16 cellular contexts compared by ENCODE assay signal in the genomic region with DNA sequence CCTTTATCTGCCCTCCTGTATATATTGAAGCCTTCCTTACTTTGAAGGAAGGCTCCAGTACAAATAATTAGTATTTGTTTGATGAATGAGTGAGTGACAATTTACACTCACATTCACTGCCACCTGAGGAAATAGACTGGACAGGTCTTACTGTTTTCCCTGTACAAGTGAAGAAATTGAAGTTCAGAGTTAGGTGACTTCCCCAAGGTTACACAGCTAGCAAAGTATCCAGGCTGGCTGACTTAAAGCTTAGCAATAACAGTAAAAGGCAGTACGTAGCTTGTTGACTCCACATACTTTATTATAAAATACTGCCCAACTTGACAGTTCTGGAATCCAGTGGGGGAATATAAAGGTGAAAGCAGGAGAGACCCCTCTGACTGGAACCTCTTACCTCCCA. TPM values are rescaled to one million over a fixed set of nuclear protein-coding genes. Genes with fewer than 3 reads are reported as not detected.
DNase-seq lines count a peak whose midpoint lies in the region; ATAC-seq and TF ChIP-seq lines count a peak whose summit lies in the region.
"Had no signal": no experiment of that assay in that cellular context is flagged by ENCODE, and none has a peak within 500 bp of the region (broad histone marks: within the 10 kb centered on the region; RNA-seq: fewer than 3 reads in every experiment).

No MANE protein-coding gene starts in this region.

- no peaks in the 10 kb centered on the region for H3K27me3 ChIP-seq in brain microvascular endothelial cell (replicated peaks)
- H3K27me3 ChIP-seq in liver (ENCODE audit: control insufficient read depth in 4 of 4, insufficient read depth in 4 of 4, low read length in 3 of 4): no peaks in the 10 kb centered on the region
- peaks cover 0 to 28% (median 7%) of the 10 kb centered on the region in 3 donors for H3K27me3 ChIP-seq in stomach
- H3K27me3 ChIP-seq in H7 (ENCODE audit: control insufficient read depth, insufficient read depth, low read length): no peaks in the 10 kb centered on the region

- H3K9me3 ChIP-seq in liver (ENCODE audit: control insufficient read depth in 4 of 4, low read length in 3 of 4) (no peaks in the 10 kb centered on the region), stomach (no peaks in the 10 kb centered on the region)
- H3K9me3 ChIP-seq: esophagus muscularis mucosa had no signal

- POLR2A ChIA-PET in activated CD4-positive, alpha-beta memory T cell treated with anti-CD3 and anti-CD28 coated beads for 36 hours (lab: Charles Lee): no interaction called here

- H3K4me3 ChIP-seq in brain microvascular endothelial cell (ENCODE audit: low read depth, low read length) (no peak overlapping the region), liver (ENCODE audit: low read depth in 1 of 3, low read length in 3 of 3) (peak overlapping the region in 2 of 3 donors; percentile 11 to 21), stomach (no peak overlapping the region), H7 (ENCODE audit: insufficient read depth, low read depth, low read length) (no peak overlapping the region)
- H3K4me3 ChIP-seq: esophagus muscularis mucosa had no signal

- H3K27me3 Mint-ChIP-seq in HFFc6 (ENCODE audit: insufficient read depth): peaks cover 3% of the 10 kb centered on the region
- no peaks in the 10 kb centered on the region for H3K27me3 Mint-ChIP-seq in activated CD4-positive, alpha-beta memory T cell treated with anti-CD3 and anti-CD28 coated beads for 36 hours
- H3K27me3 Mint-ChIP-seq: activated naive CD8-positive, alpha-beta T cell treated with anti-CD3 and anti-CD28 coated beads for 36 hours had no signal

- peaks cover 40% of the 10 kb centered on the region for H3K36me3 Mint-ChIP-seq in HFFc6 (ENCODE audit: low read depth)
- H3K36me3 Mint-ChIP-seq in activated CD4-positive, alpha-beta memory T cell treated with anti-CD3 and anti-CD28 coated beads for 36 hours: no peaks in the 10 kb centered on the region
- H3K36me3 Mint-ChIP-seq: activated naive CD8-positive, alpha-beta T cell treated with anti-CD3 and anti-CD28 coated beads for 36 hours; CD14-positive monocyte; memory B cell had no signal

- 42% methylated on average over 1 of the region's 1 CpG for WGBS in liver
- WGBS in stomach, 5 donors: 0 to 27% (median 14%) methylated on average over 1 of the region's 1 CpG

- intact Hi-C loops in stomach (cut with DNase I; ENCODE audit: low total_unique reads): no loop called here
- intact Hi-C loops in activated CD4-positive, alpha-beta memory T cell treated with anti-CD3 and anti-CD28 coated beads for 36 hours (cut with micrococcal nuclease): no loop called here
- intact Hi-C loops in Right ventricle myocardium superior (cut with DNase I): no loop called here

- H3K9me3 Mint-ChIP-seq in HFFc6: no peaks in the 10 kb centered on the region
- H3K9me3 Mint-ChIP-seq in activated CD4-positive, alpha-beta memory T cell treated with anti-CD3 and anti-CD28 coated beads for 36 hours: no peaks in the 10 kb centered on the region
- H3K9me3 Mint-ChIP-seq: activated naive CD8-positive, alpha-beta T cell treated with anti-CD3 and anti-CD28 coated beads for 36 hours; memory B cell had no signal

- H3K36me3 ChIP-seq in brain microvascular endothelial cell (replicated peaks): peaks cover 11% of the 10 kb centered on the region
- peaks cover 0 to 13% (median 9%) of the 10 kb centered on the region in 4 donors for H3K36me3 ChIP-seq in liver (ENCODE audit: control insufficient read depth in 4 of 4, insufficient read depth in 3 of 4, low read depth in 1 of 4, low read length in 3 of 4)
- H3K36me3 ChIP-seq in stomach: peaks cover 0 to 13% (median 9%) of the 10 kb centered on the region in 4 donors
- peaks cover 13% of the 10 kb centered on the region for H3K36me3 ChIP-seq in H7 (replicated peaks; ENCODE audit: control insufficient read depth, insufficient read depth, low read length)
- H3K36me3 ChIP-seq: esophagus muscularis mucosa had no signal

- DNase-seq in HFFc6 (no peak), brain microvascular endothelial cell (no peak), stomach (no peak), H7 (no peak), HuH-7 (ENCODE audit: low spot score) (no peak), Right ventricle myocardium superior (no peak)
- DNase-seq in activated CD4-positive, alpha-beta memory T cell treated with anti-CD3 and anti-CD28 coated beads for 36 hours: no peak
- DNase-seq: activated CD4-positive, CD25-positive, alpha-beta regulatory T cell treated with anti-CD3 and anti-CD28 coated beads, Interleukin-2, amount 50 U/mL, for 72 hours; activated naive CD8-positive, alpha-beta T cell treated with anti-CD3 and anti-CD28 coated beads for 36 hours; DND-41; hypothalamus; T-helper 1 cell had no signal

- ATAC-seq in Right ventricle myocardium superior (ENCODE audit: poor library complexity): no peak

- H3K4me3 Mint-ChIP-seq in HFFc6: peak overlapping the region; percentile 80
- H3K4me3 Mint-ChIP-seq in activated CD4-positive, alpha-beta memory T cell treated with anti-CD3 and anti-CD28 coated beads for 36 hours: no peak overlapping the region
- H3K4me3 Mint-ChIP-seq: activated naive CD8-positive, alpha-beta T cell treated with anti-CD3 and anti-CD28 coated beads for 36 hours; CD14-positive monocyte; memory B cell had no signal

- CTCF ChIA-PET in activated CD4-positive, alpha-beta memory T cell treated with anti-CD3 and anti-CD28 coated beads for 36 hours (lab: Charles Lee): interaction anchor here (1.0 to 1.7 kb wide), 2 partner anchors 66 to 619 kb away, joined by 3 to 4 read pairs; no protein-coding TSS in a partner anchor

- TF ChIP-seq EP300 in stomach (IDR thresholded peaks at IDR 0.05): no peak

- no peak for TF ChIP-seq CTCF in HFFc6 (IDR thresholded peaks at IDR 0.05)
- no peak for TF ChIP-seq CTCF in brain microvascular endothelial cell (IDR thresholded peaks at IDR 0.05; ENCODE audit: low read depth, low read length, missing control alignments)
- no peak for TF ChIP-seq CTCF in liver (IDR thresholded peaks at IDR 0.05; ENCODE audit: low read depth, low read length, missing input control)
- TF ChIP-seq CTCF in stomach (IDR thresholded peaks at IDR 0.05): no peak

- TF ChIP-seq POLR2A in stomach (IDR thresholded peaks at IDR 0.05): no peak

- H3K27ac Mint-ChIP-seq in HFFc6: peak overlapping the region; percentile 97
- no peak overlapping the region for H3K27ac Mint-ChIP-seq in activated CD4-positive, alpha-beta memory T cell treated with anti-CD3 and anti-CD28 coated beads for 36 hours
- H3K27ac Mint-ChIP-seq: activated naive CD8-positive, alpha-beta T cell treated with anti-CD3 and anti-CD28 coated beads for 36 hours; memory B cell had no signal

- peaks cover 11 to 50% (median 35%) of the 10 kb centered on the region in 4 donors for H3K4me1 ChIP-seq in liver (ENCODE audit: control insufficient read depth in 4 of 4, insufficient read depth in 4 of 4, low read length in 3 of 4)
- H3K4me1 ChIP-seq in stomach: peaks cover 16 to 64% (median 59%) of the 10 kb centered on the region in 4 donors

- H3K4me1 Mint-ChIP-seq in HFFc6 (ENCODE audit: low read depth): peaks cover 87% of the 10 kb centered on the region
- H3K4me1 Mint-ChIP-seq in activated CD4-positive, alpha-beta memory T cell treated with anti-CD3 and anti-CD28 coated beads for 36 hours (ENCODE audit: low read depth): peaks cover 3% of the 10 kb centered on the region

- H3K9ac ChIP-seq in liver (ENCODE audit: low read depth in 1 of 2, low read length in 2 of 2): peak overlapping the region; percentile 65 to 71

- in situ Hi-C loops in brain microvascular endothelial cell (cut with HindIII; ENCODE audit: low pct_ligation_motif_present, low sequenced_read_pairs): no loop called here

- peak overlapping the region; percentile 28 for H3K27ac ChIP-seq in brain microvascular endothelial cell
- H3K27ac ChIP-seq in liver (ENCODE audit: low read depth in 1 of 2, low read length in 2 of 2): peak overlapping the region; percentile 98
- H3K27ac ChIP-seq in stomach: peak overlapping the region; percentile 49 to 92 (median 72)
- H3K27ac ChIP-seq: esophagus muscularis mucosa had no signal

- no peak for TF ChIP-seq RAD21 in liver (IDR thresholded peaks at IDR 0.05)

TF ChIP-seq in liver, 16 proteins besides CTCF, POLR2A, EP300 and RAD21:
- no peak for TF ChIP-seq FOXA2 (IDR thresholded peaks at IDR 0.05)

RNA-seq across cellular contexts. Expression of a gene that starts 2.6 kb away (rescaled TPM):
- 100 to 1,000 TPM; 556 to 745 (median 582) TPM for total RNA-seq in HFFc6 (2021; fragmentation: NEBNext Ultra II Directional; extraction: Animal tissue kit (Norgen Biotek cat#: 25700))
- total RNA-seq in liver (100 to 1,000 TPM in 1 of 2 donors, 10 to 100 TPM in 1; 90.3 to 278 TPM), stomach (100 to 1,000 TPM in 4 of 5 donors, 10 to 100 TPM in 1; 68.3 to 648 (median 309) TPM), Right ventricle myocardium superior (7.0 TPM)
- polyA plus RNA-seq in liver (100 to 1,000 TPM; 239 to 358 TPM), stomach (100 to 1,000 TPM; 369 to 525 (median 391) TPM)
- 578 and 613 TPM in 2 replicates for total RNA-seq in H7 (2014; rRNA removed; shearing (Covaris generic))
- 1 to 10 TPM; 4.9 to 5.6 TPM for total RNA-seq in activated CD4-positive, alpha-beta memory T cell treated with anti-CD3 and anti-CD28 coated beads for 36 hours

RNA-seq across cellular contexts. Expression of a gene that starts 41.5 kb away (rescaled TPM):
- total RNA-seq in HFFc6 (2021; fragmentation: NEBNext Ultra II Directional; extraction: Animal tissue kit (Norgen Biotek cat#: 25700)): 10 to 100 TPM; 41.4 to 50.4 (median 44.8) TPM
- total RNA-seq in liver (100 to 1,000 TPM; 128 to 171 TPM), stomach (1,000 to 10,000 TPM in 1 of 5 donors, 100 to 1,000 TPM in 3, 10 to 100 TPM in 1; 71.2 to 1,740 (median 566) TPM), Right ventricle myocardium superior (104 TPM)
- polyA plus RNA-seq in liver (100 to 1,000 TPM; 225 to 383 TPM), stomach (1,000 to 10,000 TPM in 1 of 3 donors, 100 to 1,000 TPM in 2; 361 to 1,687 (median 767) TPM)
- 318 and 445 TPM in 2 replicates for total RNA-seq in H7 (2014; rRNA removed; shearing (Covaris generic))
- under 1 TPM; 0.51 to 0.67 TPM for total RNA-seq in activated CD4-positive, alpha-beta memory T cell treated with anti-CD3 and anti-CD28 coated beads for 36 hours

RNA-seq across cellular contexts. Expression of a gene that starts 59.9 kb away (rescaled TPM):
- 100 to 1,000 TPM; 376 to 437 (median 392) TPM for total RNA-seq in HFFc6 (2021; fragmentation: NEBNext Ultra II Directional; extraction: Animal tissue kit (Norgen Biotek cat#: 25700))
- total RNA-seq in liver: 100 to 1,000 TPM; 264 to 273 TPM
- 10 to 100 TPM; 32.1 to 73.2 TPM for polyA plus RNA-seq in liver
- 100 to 1,000 TPM; 319 to 833 (median 400) TPM for total RNA-seq in stomach
- polyA plus RNA-seq in stomach: 100 to 1,000 TPM; 101 to 262 (median 179) TPM
- total RNA-seq in H7 (2014; rRNA removed; shearing (Covaris generic)): 581 and 770 TPM in 2 replicates
- total RNA-seq in activated CD4-positive, alpha-beta memory T cell treated with anti-CD3 and anti-CD28 coated beads for 36 hours: 100 to 1,000 TPM; 686 to 718 TPM
- 434 TPM for total RNA-seq in Right ventricle myocardium superior

Comparison
In these comparisons a context has a peak if more than half of its experiments do, and no peak if none do; other contexts are left out.
1. H3K27ac ChIP-seq: peak in every context shown above with its lines; median percentile 98 in liver; 72 in stomach; 28 in brain microvascular endothelial cell.
2. H3K4me3 ChIP-seq: peak in liver (2 of 3); none in brain microvascular endothelial cell (single experiment), stomach (0 of 4) and H7 (single experiment).
3. RNA of a gene that starts 41.5 kb away (total RNA-seq): 71.2 to 1,740 TPM in stomach, 318 to 445 TPM in H7, 128 to 171 TPM in liver, 104 TPM in Right ventricle myocardium superior (single experiment) and 41.4 to 50.4 TPM in HFFc6; 0.51 to 0.67 TPM in activated CD4-positive, alpha-beta memory T cell treated with anti-CD3 and anti-CD28 coated beads for 36 hours; every median in the first group is over 10 times any median in the second.